ENCODE assay signal across 36 cellular contexts in genomic region chr5:60055168-60055567, GRCh38.
"Had no signal": no experiment of that assay in that cellular context is flagged by ENCODE, and none has a peak within 500 bp of the region (broad histone marks: within the 10 kb centered on the region; RNA-seq: fewer than 3 reads in every experiment).

No MANE protein-coding gene starts in this region.

- H3K4me3 Mint-ChIP-seq: activated CD4-positive, alpha-beta memory T cell treated with anti-CD3 and anti-CD28 coated beads for 36 hours; activated CD4-positive, alpha-beta T cell treated with anti-CD3 and anti-CD28 coated beads, Interleukin-2, amount 10 ng/mL, durations not matched to agents 24 days and 14 days; activated CD8-positive, alpha-beta T cell treated with anti-CD3 and anti-CD28 coated beads for 36 hours; activated naive CD4-positive, alpha-beta T cell treated with anti-CD3 and anti-CD28 coated beads for 36 hours; activated naive CD8-positive, alpha-beta T cell treated with anti-CD3 and anti-CD28 coated beads for 36 hours; activated T-cell treated with anti-CD3 and anti-CD28 coated beads, Interleukin-2, amount 50 U/mL, for 4 hours; activated T-cell treated with anti-CD3 and anti-CD28 coated beads, Interleukin-2, amount 50 U/mL, for 72 hours; activated T-helper 1 cell treated with anti-CD3 and anti-CD28 coated beads, Interleukin-12 subunit alpha, Interleukin-12 subunit beta, Interleukin-2, Interleukin-4 antibody, amounts not matched to agents 30 ng/mL and 10 ng/mL and 1 ng/mL, durations not matched to agents 14 hours and 24 hours and 36 hours; activated T-helper 17 cell treated with anti-CD3 and anti-CD28 coated beads, Interleukin-2, amount 50 U/mL, for 72 hours; T-helper 1 cell treated with Interleukin-12 subunit alpha and Interleukin-12 subunit beta and Interleukin-4 antibody, amounts not matched to agents 30 μg/mL and 1 μg/mL, for 36 hours; T-helper 2 cell treated with Interferon-gamma antibody and Interleukin-4, amounts not matched to agents 5 μg/mL and 100 μg/mL, for 36 hours had no signal

- H3K4me1 ChIP-seq: adrenal gland, body of pancreas, breast epithelium had no signal

- DNase-seq: activated CD4-positive, alpha-beta memory T cell treated with anti-CD3 and anti-CD28 coated beads for 36 hours; activated CD4-positive, alpha-beta T cell treated with anti-CD3 and anti-CD28 coated beads for 4 hours; activated CD4-positive, alpha-beta T cell treated with anti-CD3 and anti-CD28 coated beads, Interleukin-2, amount 10 ng/mL, durations not matched to agents 24 days and 14 days; activated CD4-positive, alpha-beta T cell treated with anti-CD3 and anti-CD28 coated beads, Interleukin-2, amount 50 U/mL, for 1 hour; activated CD4-positive, alpha-beta T cell treated with anti-CD3 and anti-CD28 coated beads, Interleukin-2, amount 50 U/mL, for 4 hours; activated CD4-positive, CD25-positive, alpha-beta regulatory T cell; activated CD4-positive, CD25-positive, alpha-beta regulatory T cell treated with anti-CD3 and anti-CD28 coated beads, Interleukin-2, amount 50 U/mL, for 72 hours; activated CD8-positive, alpha-beta memory T cell treated with anti-CD3 and anti-CD28 coated beads, Interleukin-2, amount 50 U/mL, for 4 hours; activated CD8-positive, alpha-beta T cell treated with anti-CD3 and anti-CD28 coated beads for 36 hours; activated effector memory CD4-positive, alpha-beta T cell treated with anti-CD3 and anti-CD28 coated beads, Interleukin-2, amount 50 U/mL, for 16 hours; activated gamma-delta T cell treated with Interleukin-2 at 50 U/mL for 16 hours; activated naive CD4-positive, alpha-beta T cell; activated naive CD4-positive, alpha-beta T cell treated with anti-CD3 and anti-CD28 coated beads for 36 hours; activated naive CD4-positive, alpha-beta T cell treated with anti-CD3 and anti-CD28 coated beads, Interleukin-2, amount 50 U/mL, for 16 hours; activated naive CD8-positive, alpha-beta T cell treated with anti-CD3 and anti-CD28 coated beads for 36 hours; activated T-cell treated with anti-CD3 and anti-CD28 coated beads for 4 hours; activated T-cell treated with anti-CD3 and anti-CD28 coated beads, Interleukin-2, amount 50 U/mL, for 1 hour; activated T-cell treated with anti-CD3 and anti-CD28 coated beads, Interleukin-2, amount 50 U/mL, for 4 hours; activated T-cell treated with anti-CD3 and anti-CD28 coated beads, Interleukin-2, amount 50 U/mL, for 72 hours; adrenal gland; amniotic stem cell; aorta; body of pancreas; brain microvascular endothelial cell; central memory CD4-positive, alpha-beta T cell; SW 1271; T-helper 1 cell; T-helper 2 cell; T-helper 9 cell had no signal

- H3K36me3 ChIP-seq: adrenal gland, brain microvascular endothelial cell, breast epithelium had no signal

- H3K27ac Mint-ChIP-seq: activated CD4-positive, alpha-beta memory T cell treated with anti-CD3 and anti-CD28 coated beads for 36 hours; activated CD4-positive, alpha-beta T cell treated with anti-CD3 and anti-CD28 coated beads, Interleukin-2, amount 10 ng/mL, durations not matched to agents 24 days and 14 days; activated CD8-positive, alpha-beta T cell treated with anti-CD3 and anti-CD28 coated beads for 36 hours; activated naive CD4-positive, alpha-beta T cell treated with anti-CD3 and anti-CD28 coated beads for 36 hours; activated naive CD4-positive, alpha-beta T cell treated with anti-CD3 and anti-CD28 coated beads, Interleukin-2, amount 50 U/mL, for 72 hours; activated naive CD8-positive, alpha-beta T cell treated with anti-CD3 and anti-CD28 coated beads for 36 hours; activated T-cell treated with anti-CD3 and anti-CD28 coated beads, Interleukin-2, amount 50 U/mL, for 72 hours; activated T-helper 1 cell treated with anti-CD3 and anti-CD28 coated beads, Interleukin-12 subunit alpha, Interleukin-12 subunit beta, Interleukin-2, Interleukin-4 antibody, amounts not matched to agents 30 ng/mL and 10 ng/mL and 1 ng/mL, durations not matched to agents 14 hours and 24 hours and 36 hours; activated T-helper 17 cell treated with anti-CD3 and anti-CD28 coated beads, Interleukin-2, amount 50 U/mL, for 72 hours; T-helper 1 cell treated with Interleukin-12 subunit alpha and Interleukin-12 subunit beta and Interleukin-4 antibody, amounts not matched to agents 30 μg/mL and 1 μg/mL, for 36 hours; T-helper 2 cell treated with Interferon-gamma antibody and Interleukin-4, amounts not matched to agents 5 μg/mL and 100 μg/mL, for 36 hours had no signal

- ATAC-seq: activated CD8-positive, alpha-beta T cell treated with anti-CD3 and anti-CD28 coated beads for 36 hours; activated naive CD4-positive, alpha-beta T cell treated with anti-CD3 and anti-CD28 coated beads, Interleukin-2, amount 50 U/mL, for 72 hours; activated T-cell treated with anti-CD3 and anti-CD28 coated beads, Interleukin-2, amount 50 U/mL, for 4 hours; activated T-cell treated with anti-CD3 and anti-CD28 coated beads, Interleukin-2, amount 50 U/mL, for 72 hours; activated T-helper 17 cell treated with anti-CD3 and anti-CD28 coated beads, Interleukin-2, amount 50 U/mL, for 72 hours; body of pancreas had no signal

- H3K9me3 ChIP-seq: adrenal gland, body of pancreas, breast epithelium had no signal

- H3K27me3 Mint-ChIP-seq: activated CD4-positive, alpha-beta memory T cell treated with anti-CD3 and anti-CD28 coated beads for 36 hours; activated CD4-positive, alpha-beta T cell treated with anti-CD3 and anti-CD28 coated beads, Interleukin-2, amount 10 ng/mL, durations not matched to agents 24 days and 14 days; activated CD8-positive, alpha-beta T cell treated with anti-CD3 and anti-CD28 coated beads for 36 hours; activated naive CD8-positive, alpha-beta T cell treated with anti-CD3 and anti-CD28 coated beads for 36 hours; activated T-helper 17 cell treated with anti-CD3 and anti-CD28 coated beads, Interleukin-2, amount 50 U/mL, for 72 hours had no signal

- H3K36me3 Mint-ChIP-seq: activated CD4-positive, alpha-beta memory T cell treated with anti-CD3 and anti-CD28 coated beads for 36 hours; activated naive CD8-positive, alpha-beta T cell treated with anti-CD3 and anti-CD28 coated beads for 36 hours had no signal

- H3K4me1 Mint-ChIP-seq: activated CD4-positive, alpha-beta T cell treated with anti-CD3 and anti-CD28 coated beads, Interleukin-2, amount 10 ng/mL, durations not matched to agents 24 days and 14 days; activated naive CD8-positive, alpha-beta T cell treated with anti-CD3 and anti-CD28 coated beads for 36 hours; activated T-helper 17 cell treated with anti-CD3 and anti-CD28 coated beads, Interleukin-2, amount 50 U/mL, for 72 hours had no signal

- H3K9me3 Mint-ChIP-seq: activated CD4-positive, alpha-beta T cell treated with anti-CD3 and anti-CD28 coated beads, Interleukin-2, amount 10 ng/mL, durations not matched to agents 24 days and 14 days had no signal

- H3K27me3 ChIP-seq: adrenal gland, body of pancreas, brain microvascular endothelial cell, breast epithelium had no signal

- H3K27ac ChIP-seq: adrenal gland, body of pancreas, brain microvascular endothelial cell, breast epithelium, VCaP had no signal

- H3K4me3 ChIP-seq: adrenal gland, body of pancreas, breast epithelium had no signal
